In the genomic region with DNA sequence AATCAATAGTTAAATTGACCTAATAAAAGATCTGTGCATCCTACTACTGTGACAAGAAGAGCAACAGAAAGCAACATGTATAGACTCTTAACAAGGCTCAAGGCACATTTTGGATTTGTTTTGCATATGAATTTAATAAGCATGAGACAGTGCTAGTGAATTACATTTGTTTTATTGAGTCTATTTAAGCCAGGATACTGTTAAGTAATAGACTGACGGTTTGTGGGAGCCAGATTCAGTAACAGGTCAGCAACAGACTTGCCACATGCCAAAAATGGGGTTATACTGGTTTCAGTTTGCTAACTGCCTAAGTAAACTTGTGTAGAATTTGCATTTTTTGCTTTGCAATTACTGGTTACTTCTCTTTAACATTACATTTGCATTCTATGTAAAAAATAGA, we compare ENCODE assay signal across 8 cellular contexts. TPM values are rescaled to one million over a fixed set of nuclear protein-coding genes. Genes with fewer than 3 reads are reported as not detected.
A peak's percentile ranks its signal among the peaks of the same experiment; 100 is the strongest.
DNase-seq lines count a peak whose midpoint lies in the region; ATAC-seq and TF ChIP-seq lines count a peak whose summit lies in the region.

No MANE protein-coding gene starts in this region.

- peak overlapping the region; percentile 62 for H3K4me3 Mint-ChIP-seq in CD4-positive, alpha-beta T cell
- H3K4me3 Mint-ChIP-seq in endothelial cell (ENCODE audit: unreplicated experiment), result no peak overlapping the region

- H3K4me1 ChIP-seq in MM.1S (ENCODE audit: low read length) (peaks cover 51% of the 10 kb centered on the region), osteoblast (ENCODE audit: insufficient read depth, low read length) (peaks cover 47% of the 10 kb centered on the region)

- H3K9ac ChIP-seq in MM.1S (ENCODE audit: low read length), result no peak overlapping the region

- H2AFZ ChIP-seq in MM.1S (ENCODE audit: low read length) (no peak overlapping the region), osteoblast (ENCODE audit: low read length) (no peak overlapping the region)

- peaks cover 43% of the 10 kb centered on the region for H3F3A ChIP-seq in MM.1S (ENCODE audit: insufficient read depth, low read length)

- ATAC-seq in CD4-positive, alpha-beta T cell (ENCODE audit: poor library complexity), result no peak
- peak; percentile 64 for ATAC-seq in GM21423 (IDR thresholded peaks at IDR 0.05; ENCODE audit: unreplicated experiment)

- peaks cover 73% of the 10 kb centered on the region for H3K36me3 Mint-ChIP-seq in CD4-positive, alpha-beta T cell (ENCODE audit: low read depth)
- peaks cover 8% of the 10 kb centered on the region for H3K36me3 Mint-ChIP-seq in endothelial cell (ENCODE audit: low read depth, unreplicated experiment)

- POLR2A ChIA-PET in CD4-positive, alpha-beta T cell (lab: Charles Lee), result no interaction called here

- peak overlapping the region; percentile 33; the same call in 1 of the 2 replicates for H3K4me3 ChIP-seq in MM.1S (ENCODE audit: low read length)
- H3K4me3 ChIP-seq in osteoblast (ENCODE audit: insufficient read depth, low read length), result no peak overlapping the region

- TF ChIP-seq CTCF in CD4-positive, alpha-beta T cell (IDR thresholded peaks at IDR 0.05), result no peak
- no peak for TF ChIP-seq CTCF in MM.1S (IDR thresholded peaks at IDR 0.05; ENCODE audit: low read length)
- no peak for TF ChIP-seq CTCF in osteoblast (IDR thresholded peaks at IDR 0.05; ENCODE audit: extremely low read depth, low read depth, low read length)
- no peak for TF ChIP-seq CTCF in endothelial cell (IDR thresholded peaks at IDR 0.05; ENCODE audit: unreplicated experiment)

- peak overlapping the region; percentile 91 for H3K27ac Mint-ChIP-seq in CD4-positive, alpha-beta T cell
- no peak overlapping the region for H3K27ac Mint-ChIP-seq in endothelial cell (ENCODE audit: unreplicated experiment)

- 0 out of 2 replicates have a peak, but pooled peaks cover 5% of the 10 kb centered on the region for H3K36me3 ChIP-seq in MM.1S (replicated peaks; ENCODE audit: insufficient read depth, low read length)
- H3K36me3 ChIP-seq in osteoblast (ENCODE audit: insufficient read depth, low read length), result peaks cover 9% of the 10 kb centered on the region

- no peaks in the 10 kb centered on the region for H3K9me2 ChIP-seq in MM.1S (replicated peaks; ENCODE audit: insufficient read depth, low read length)

- DNase-seq in CD4-positive, alpha-beta T cell, result no peak
- DNase-seq in MM.1S (peak; percentile 90), fibroblast of gingiva (ENCODE audit: low read depth) (peak; percentile 43), osteoblast (ENCODE audit: insufficient read length, low spot score, missing footprints) (no peak), SW480 (ENCODE audit: low spot score) (no peak), iPS-NIHi7 (ENCODE audit: extremely low spot score) (no peak), endothelial cell (ENCODE audit: low spot score) (no peak)

- intact Hi-C loops in CD4-positive, alpha-beta T cell (cut with DNase I, micrococcal nuclease), result no loop called here

- no peak overlapping the region for H3K27ac ChIP-seq in CD4-positive, alpha-beta T cell (ENCODE audit: low read depth, low read length)
- H3K27ac ChIP-seq in MM.1S (ENCODE audit: low read length) (peak overlapping the region; percentile 66; the same call in 1 of the 2 replicates), osteoblast (ENCODE audit: low read depth, low read length) (no peak overlapping the region)

- no peaks in the 10 kb centered on the region for H3K9me3 ChIP-seq in CD4-positive, alpha-beta T cell (ENCODE audit: control insufficient read depth, low read length)
- H3K9me3 ChIP-seq in MM.1S (replicated peaks; ENCODE audit: insufficient read depth, low read length), result no peaks in the 10 kb centered on the region
- H3K9me3 ChIP-seq in osteoblast (ENCODE audit: low read depth, low read length), result no peaks in the 10 kb centered on the region

- peak overlapping the region; percentile 65 for H3K4me2 ChIP-seq in MM.1S (ENCODE audit: low read depth, low read length)
- H3K4me2 ChIP-seq in osteoblast (ENCODE audit: insufficient read depth, low read length), result no peak overlapping the region

- CTCF ChIA-PET in CD4-positive, alpha-beta T cell (lab: Charles Lee), result interaction anchor here (1.6 kb wide), 1 partner anchor 11 kb away, joined by 4 read pairs; no protein-coding TSS in a partner anchor

- peaks cover 90% of the 10 kb centered on the region for H3K4me1 Mint-ChIP-seq in CD4-positive, alpha-beta T cell (ENCODE audit: low read depth)
- peaks cover 14% of the 10 kb centered on the region for H3K4me1 Mint-ChIP-seq in endothelial cell (ENCODE audit: unreplicated experiment)

- H3K79me2 ChIP-seq in MM.1S (ENCODE audit: low read length) (peaks cover 97% of the 10 kb centered on the region), osteoblast (ENCODE audit: insufficient read depth, low read length) (peaks cover 96% of the 10 kb centered on the region)

- H3K27me3 ChIP-seq in CD4-positive, alpha-beta T cell (ENCODE audit: control insufficient read depth, insufficient read depth, low read length), result no peaks in the 10 kb centered on the region
- H3K27me3 ChIP-seq in MM.1S (replicated peaks; ENCODE audit: insufficient read depth, low read length) (no peaks in the 10 kb centered on the region), osteoblast (ENCODE audit: insufficient read depth, low read length) (no peaks in the 10 kb centered on the region)

- no peaks in the 10 kb centered on the region for H3K9me3 Mint-ChIP-seq in CD4-positive, alpha-beta T cell
- H3K9me3 Mint-ChIP-seq in endothelial cell (ENCODE audit: unreplicated experiment), result no peaks in the 10 kb centered on the region

- H4K20me1 ChIP-seq in MM.1S (ENCODE audit: insufficient read depth, low read length), result no peaks in the 10 kb centered on the region
- H4K20me1 ChIP-seq in osteoblast (ENCODE audit: insufficient read depth, low read length), result peaks cover 33% of the 10 kb centered on the region

- no peaks in the 10 kb centered on the region for H3K27me3 Mint-ChIP-seq in CD4-positive, alpha-beta T cell
- H3K27me3 Mint-ChIP-seq in endothelial cell (ENCODE audit: unreplicated experiment), result no peaks in the 10 kb centered on the region

RNA-seq across cellular contexts. Expression of gene MBNL1, which starts 54.0 kb away (rescaled TPM):
- total RNA-seq in CD4-positive, alpha-beta T cell, result 100 to 1,000 TPM; 551 to 561 TPM
- total RNA-seq in osteoblast (483 and 545 TPM in 2 replicates), endothelial cell (ENCODE audit: unreplicated experiment) (54.1 TPM)

Comparison
In these comparisons a context has a peak if more than half of its experiments do, and no peak if none do; other contexts are left out.
1. DNase-seq: peak in MM.1S (single experiment) and fibroblast of gingiva (single experiment); none in CD4-positive, alpha-beta T cell (0 of 10), osteoblast (single experiment), SW480 (single experiment), iPS-NIHi7 (single experiment) and endothelial cell (single experiment).